In the genomic region with DNA sequence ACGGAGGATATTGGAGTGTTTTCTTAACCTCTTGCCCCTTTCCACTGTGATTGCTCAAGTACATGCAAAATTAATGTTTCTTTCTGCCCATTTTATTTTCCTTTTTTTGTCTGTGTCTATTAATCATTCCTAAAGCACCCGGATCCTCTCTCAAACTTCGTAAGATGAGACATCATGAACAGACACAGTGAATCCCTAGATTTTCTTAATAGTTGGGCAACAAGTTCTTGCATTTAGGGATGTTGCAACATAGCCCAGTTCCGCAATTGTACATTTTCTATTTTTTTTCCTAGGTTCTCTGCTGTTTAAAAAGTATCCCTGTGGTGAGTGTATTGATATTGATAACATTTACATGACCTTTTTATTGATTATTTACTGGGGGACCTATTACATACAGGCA, we compare ENCODE assay signal across 8 cellular contexts. TPM values are rescaled to one million over a fixed set of nuclear protein-coding genes. Genes with fewer than 3 reads are reported as not detected.
DNase-seq lines count a peak whose midpoint lies in the region; ATAC-seq and TF ChIP-seq lines count a peak whose summit lies in the region.

No MANE protein-coding gene starts in this region.

- H3K27ac Mint-ChIP-seq in chondrocyte (ENCODE audit: unreplicated experiment): no peak overlapping the region

- TF ChIP-seq CTCF in chondrocyte (IDR thresholded peaks at IDR 0.05): no peak
- no peak for TF ChIP-seq CTCF in omental fat pad (IDR thresholded peaks at IDR 0.05)

- DNase-seq in ELR (ENCODE audit: low read depth) (peak; percentile 45), NCI-H226 (peak; percentile 27), chondrocyte (ENCODE audit: low spot score) (no peak), omental fat pad (ENCODE audit: low spot score) (no peak), NCI-H748 (lab: John Stamatoyannopoulos, UW; ENCODE audit: unreplicated experiment) (no peak), cardiac septum (ENCODE audit: low spot score) (no peak), posterior cingulate gyrus (no peak)

- peak overlapping the region; percentile 2 for H3K4me3 Mint-ChIP-seq in chondrocyte (ENCODE audit: unreplicated experiment)

- ATAC-seq in omental fat pad (ENCODE audit: low FRiP score): peak; percentile 29
- no peak for ATAC-seq in HG03045 (IDR thresholded peaks at IDR 0.05; ENCODE audit: unreplicated experiment)

- H3K4me1 Mint-ChIP-seq in chondrocyte (ENCODE audit: low read depth): peaks cover 39% of the 10 kb centered on the region

- H3K9me3 Mint-ChIP-seq in chondrocyte (ENCODE audit: low read depth): no peaks in the 10 kb centered on the region

- H3K36me3 Mint-ChIP-seq in chondrocyte (ENCODE audit: low read depth): peaks cover 3% of the 10 kb centered on the region

- no peaks in the 10 kb centered on the region for H3K27me3 Mint-ChIP-seq in chondrocyte (ENCODE audit: low read depth)

- intact Hi-C loops in cardiac septum (cut with DNase I) (no loop called here), posterior cingulate gyrus (cut with DNase I) (no loop called here)

RNA-seq across cellular contexts. Expression of a gene that starts 2.9 kb away (rescaled TPM):
- total RNA-seq in chondrocyte (10.8 to 22.3 TPM (median 11.6 TPM) in 3 replicates), omental fat pad (10 to 100 TPM; 18.2 to 60.1 (median 31.7) TPM), cardiac septum (7.3 TPM)

RNA-seq across cellular contexts. Expression of a gene that starts 26.4 kb away (rescaled TPM):
- total RNA-seq in chondrocyte: 3.1 to 4.4 TPM (median 3.4 TPM) in 3 replicates
- total RNA-seq in omental fat pad: 10 to 100 TPM; 12.0 to 75.6 (median 24.2) TPM
- 1.5 TPM for total RNA-seq in cardiac septum

RNA-seq across cellular contexts. Expression of a gene that starts 38.5 kb away (rescaled TPM):
- total RNA-seq in chondrocyte (1.3 to 7.6 TPM (median 1.6 TPM) in 3 replicates), omental fat pad (1 to 10 TPM in 2 of 4 donors, under 1 TPM in 1, not detected in 1; 0.19 to 2.4 (median 1.9) TPM), cardiac septum (not detected)

RNA-seq across cellular contexts. Expression of a gene that starts 59.4 kb away (rescaled TPM):
- not detected in 3 replicates for total RNA-seq in chondrocyte
- not detected for total RNA-seq in omental fat pad
- not detected for total RNA-seq in cardiac septum

Comparison
In these comparisons a context has a peak if more than half of its experiments do, and no peak if none do; other contexts are left out.
1. DNase-seq: peak in ELR (single experiment) and NCI-H226 (single experiment); none in chondrocyte (single experiment), omental fat pad (single experiment), NCI-H748 (single experiment), cardiac septum (single experiment) and posterior cingulate gyrus (0 of 10).